ENCODE assay signal across 25 cellular contexts in genomic region chr14:99356031-99356430, GRCh38.
"Had no signal": no experiment of that assay in that cellular context is flagged by ENCODE, and none has a peak within 500 bp of the region (broad histone marks: within the 10 kb centered on the region; RNA-seq: fewer than 3 reads in every experiment).

No MANE protein-coding gene starts in this region.

- H3K27ac ChIP-seq: heart right ventricle, hepatocyte, left ventricle myocardium inferior, pancreas, psoas muscle, right lobe of liver, skin epidermis, stomach, testis, thyroid gland, transverse colon, upper lobe of left lung had no signal

- H3K27me3 ChIP-seq: hepatocyte, pancreas, right lobe of liver, testis, thyroid gland, transverse colon, upper lobe of left lung had no signal

- H3K4me1 ChIP-seq: heart right ventricle, left ventricle myocardium inferior, pancreas, psoas muscle, right lobe of liver, stomach, testis, thyroid gland, transverse colon, upper lobe of left lung had no signal

- H3K9me3 ChIP-seq: heart right ventricle, left ventricle myocardium inferior, mucosa of descending colon, pancreas, psoas muscle, right lobe of liver, testis, thyroid gland, transverse colon, upper lobe of left lung had no signal

- H3K4me3 ChIP-seq: heart right ventricle, hepatocyte, left ventricle myocardium inferior, lung, mucosa of descending colon, pancreas, psoas muscle, right lobe of liver, skin epidermis, stomach, testis, thyroid gland, transverse colon, upper lobe of left lung had no signal

- ATAC-seq: heart right ventricle; mucosa of descending colon; naive thymus-derived CD4-positive, alpha-beta T cell; natural killer cell treated with Interleukin-12 subunit alpha and Interleukin-12 subunit beta and Interleukin-15 and Interleukin-18, amount 100 ng/mL, for 72 hours; pancreas; psoas muscle; right lobe of liver; stimulated activated naive B cell treated with anti-CD40 and anti-IgM and Interleukin-4, amounts not matched to agents 10 μg/mL and 1 μg/mL and 100 μg/mL, for 72 hours; stimulated activated naive CD8-positive, alpha-beta T cell treated with anti-CD3 and anti-CD28 coated beads, Interleukin-15, Interleukin-2, amounts not matched to agents 100 U/mL and 50 U/mL, for 24 hours had no signal

- DNase-seq: heart right ventricle; islet precursor cell; left ventricle myocardium inferior; mesendoderm; midbrain; mucosa of descending colon; naive thymus-derived CD4-positive, alpha-beta T cell; pancreas; psoas muscle; right lobe of liver; stimulated activated CD4-positive, alpha-beta T cell treated with anti-CD3 and anti-CD28 coated beads, Interleukin-12 subunit alpha, Interleukin-12 subunit beta, amount 100 ng/mL, for 4 hours; stimulated activated CD4-positive, alpha-beta T cell treated with anti-CD3 and anti-CD28 coated beads, Interleukin-15, amount 100 ng/mL, for 24 hours; stimulated activated CD4-positive, alpha-beta T cell treated with anti-CD3 and anti-CD28 coated beads, Interleukin-2, amount 100 ng/mL, for 24 hours; stimulated activated CD4-positive, alpha-beta T cell treated with anti-CD3 and anti-CD28 coated beads, Interleukin-4, amount 100 ng/mL, for 1 hour; stimulated activated naive B cell treated with anti-CD40 and anti-IgM and Interleukin-4, amounts not matched to agents 10 μg/mL and 1 μg/mL and 100 μg/mL, for 72 hours; stimulated activated naive CD8-positive, alpha-beta T cell treated with anti-CD3 and anti-CD28 coated beads, Interleukin-15, Interleukin-2, amounts not matched to agents 100 U/mL and 50 U/mL, for 24 hours; stomach; testis; thyroid gland; transverse colon; upper lobe of left lung had no signal

- H3K36me3 ChIP-seq: heart right ventricle, left ventricle myocardium inferior, pancreas, right lobe of liver, stomach, thyroid gland, transverse colon, upper lobe of left lung had no signal
